26 cellular contexts compared by ENCODE assay signal in genomic region chr9:133605446-133605845, GRCh38. TPM values are rescaled to one million over a fixed set of nuclear protein-coding genes. Genes with fewer than 3 reads are reported as not detected.
"Had no signal": no experiment of that assay in that cellular context is flagged by ENCODE, and none has a peak within 500 bp of the region (broad histone marks: within the 10 kb centered on the region; RNA-seq: fewer than 3 reads in every experiment).

No MANE protein-coding gene starts in this region.

- ATAC-seq: activated CD4-positive, CD25-positive, alpha-beta regulatory T cell treated with anti-CD3 and anti-CD28 coated beads, Interleukin-2, amount 50 U/mL, for 24 hours; activated T-cell treated with anti-CD3 and anti-CD28 coated beads, Interleukin-2, amount 50 U/mL, for 72 hours; SK-N-SH treated with all-trans-retinoic acid at 6 μM for 48 hours had no signal

- H3K4me3 ChIP-seq: adrenal gland, breast epithelium, SJSA1 had no signal

- H3K4me3 Mint-ChIP-seq: activated CD8-positive, alpha-beta T cell treated with anti-CD3 and anti-CD28 coated beads for 36 hours; activated naive CD4-positive, alpha-beta T cell treated with anti-CD3 and anti-CD28 coated beads, Interleukin-2, amount 10 ng/mL, durations not matched to agents 7 days and 5 days; activated naive CD8-positive, alpha-beta T cell treated with anti-CD3 and anti-CD28 coated beads, Interleukin-2, amount 10 ng/mL, durations not matched to agents 7 days and 5 days; activated T-cell treated with anti-CD3 and anti-CD28 coated beads, Interleukin-2, amount 50 U/mL, for 72 hours; T-helper 1 cell treated with Interleukin-12 subunit alpha and Interleukin-12 subunit beta and Interleukin-4 antibody, amounts not matched to agents 30 μg/mL and 1 μg/mL, for 36 hours had no signal

- H3K36me3 ChIP-seq: adrenal gland, breast epithelium, SJSA1 had no signal

- H3K9me3 Mint-ChIP-seq: activated CD8-positive, alpha-beta T cell treated with anti-CD3 and anti-CD28 coated beads for 36 hours; activated naive CD4-positive, alpha-beta T cell treated with anti-CD3 and anti-CD28 coated beads, Interleukin-2, amount 10 ng/mL, durations not matched to agents 7 days and 5 days; activated naive CD8-positive, alpha-beta T cell treated with anti-CD3 and anti-CD28 coated beads, Interleukin-2, amount 10 ng/mL, durations not matched to agents 7 days and 5 days; activated T-cell treated with anti-CD3 and anti-CD28 coated beads, Interleukin-2, amount 50 U/mL, for 72 hours; activated T-helper 2 cell treated with anti-CD3 and anti-CD28 coated beads, Interferon-gamma antibody, Interleukin-2, Interleukin-4, amounts not matched to agents 10 μg/mL and 5 μg/mL and 100 μg/mL, durations not matched to agents 14 hours and 24 hours and 36 hours; T-helper 1 cell treated with Interleukin-12 subunit alpha and Interleukin-12 subunit beta and Interleukin-4 antibody, amounts not matched to agents 30 μg/mL and 1 μg/mL, for 36 hours had no signal

- DNase-seq: activated CD4-positive, alpha-beta T cell treated with anti-CD3 and anti-CD28 coated beads for 4 hours; activated CD8-positive, alpha-beta memory T cell treated with anti-CD3 and anti-CD28 coated beads, Interleukin-2, amount 50 U/mL, for 4 hours; activated gamma-delta T cell treated with Interleukin-2 at 50 U/mL for 16 hours; activated naive CD4-positive, alpha-beta T cell treated with anti-CD3 and anti-CD28 coated beads, Interleukin-2, amount 10 ng/mL, durations not matched to agents 7 days and 5 days; activated naive CD8-positive, alpha-beta T cell treated with anti-CD3 and anti-CD28 coated beads, Interleukin-2, amount 10 ng/mL, durations not matched to agents 7 days and 5 days; activated T-cell treated with anti-CD3 and anti-CD28 coated beads, Interleukin-2, amount 50 U/mL, for 72 hours; anterior cingulate cortex; caudate nucleus; NCI-H1417; NCI-H1930; NCI-H2171 treated with DMSO at 0.1 percent for 48 hours; NCI-H226; NCI-H526 treated with DMSO at 0.1 percent for 48 hours; NCI-H82; OCI-M1; SW 1271 had no signal

- H3K4me1 ChIP-seq: adrenal gland, breast epithelium, SJSA1 had no signal

- H3K9me3 ChIP-seq: adrenal gland, breast epithelium, SJSA1 had no signal

- H3K27ac ChIP-seq: breast epithelium, RWPE1, SJSA1 had no signal

- H3K36me3 Mint-ChIP-seq: activated naive CD4-positive, alpha-beta T cell treated with anti-CD3 and anti-CD28 coated beads, Interleukin-2, amount 10 ng/mL, durations not matched to agents 7 days and 5 days; activated naive CD8-positive, alpha-beta T cell treated with anti-CD3 and anti-CD28 coated beads, Interleukin-2, amount 10 ng/mL, durations not matched to agents 7 days and 5 days had no signal

- H3K27ac Mint-ChIP-seq: activated CD8-positive, alpha-beta T cell treated with anti-CD3 and anti-CD28 coated beads for 36 hours; activated naive CD4-positive, alpha-beta T cell treated with anti-CD3 and anti-CD28 coated beads, Interleukin-2, amount 10 ng/mL, durations not matched to agents 7 days and 5 days; activated naive CD8-positive, alpha-beta T cell treated with anti-CD3 and anti-CD28 coated beads, Interleukin-2, amount 10 ng/mL, durations not matched to agents 7 days and 5 days; activated T-cell treated with anti-CD3 and anti-CD28 coated beads, Interleukin-2, amount 50 U/mL, for 72 hours; activated T-helper 2 cell treated with anti-CD3 and anti-CD28 coated beads, Interferon-gamma antibody, Interleukin-2, Interleukin-4, amounts not matched to agents 10 μg/mL and 5 μg/mL and 100 μg/mL, durations not matched to agents 14 hours and 24 hours and 36 hours; T-helper 1 cell treated with Interleukin-12 subunit alpha and Interleukin-12 subunit beta and Interleukin-4 antibody, amounts not matched to agents 30 μg/mL and 1 μg/mL, for 36 hours had no signal

RNA-seq across cellular contexts. Expression of gene FAM163B, which starts 3.7 kb away (rescaled TPM):
- total RNA-seq: activated CD8-positive, alpha-beta T cell treated with anti-CD3 and anti-CD28 coated beads for 36 hours; activated naive CD8-positive, alpha-beta T cell treated with anti-CD3 and anti-CD28 coated beads, Interleukin-2, amount 10 ng/mL, durations not matched to agents 7 days and 5 days; activated T-cell treated with anti-CD3 and anti-CD28 coated beads, Interleukin-2, amount 50 U/mL, for 72 hours; activated T-helper 2 cell treated with anti-CD3 and anti-CD28 coated beads, Interferon-gamma antibody, Interleukin-2, Interleukin-4, amounts not matched to agents 10 μg/mL and 5 μg/mL and 100 μg/mL, durations not matched to agents 14 hours and 24 hours and 36 hours; breast epithelium; NCI-H460; SJSA1 had no signal

RNA-seq across cellular contexts. Expression of gene DBH, which starts 30.7 kb away (rescaled TPM):
- total RNA-seq: activated CD8-positive, alpha-beta T cell treated with anti-CD3 and anti-CD28 coated beads for 36 hours; activated naive CD8-positive, alpha-beta T cell treated with anti-CD3 and anti-CD28 coated beads, Interleukin-2, amount 10 ng/mL, durations not matched to agents 7 days and 5 days; activated T-cell treated with anti-CD3 and anti-CD28 coated beads, Interleukin-2, amount 50 U/mL, for 72 hours; activated T-helper 2 cell treated with anti-CD3 and anti-CD28 coated beads, Interferon-gamma antibody, Interleukin-2, Interleukin-4, amounts not matched to agents 10 μg/mL and 5 μg/mL and 100 μg/mL, durations not matched to agents 14 hours and 24 hours and 36 hours; breast epithelium; NCI-H460; SJSA1 had no signal
